ENCODE assay signal across 38 cellular contexts in genomic region chr11:125787827-125788226, GRCh38. TPM values are rescaled to one million over a fixed set of nuclear protein-coding genes. Genes with fewer than 3 reads are reported as not detected.
"Had no signal": no experiment of that assay in that cellular context is flagged by ENCODE, and none has a peak within 500 bp of the region (broad histone marks: within the 10 kb centered on the region; RNA-seq: fewer than 3 reads in every experiment).

PATE3 (plus strand) TSS chr11:125788127; CDS start chr11:125788152, 25 bp downstream.

- H3K36me3 Mint-ChIP-seq: activated CD8-positive, alpha-beta memory T cell treated with anti-CD3 and anti-CD28 coated beads, Interleukin-2, amount 10 ng/mL, durations not matched to agents 7 days and 5 days; activated naive CD4-positive, alpha-beta T cell treated with anti-CD3 and anti-CD28 coated beads, Interleukin-2, amount 10 ng/mL, durations not matched to agents 7 days and 5 days; activated naive CD4-positive, alpha-beta T cell treated with anti-CD3 and anti-CD28 coated beads, Interleukin-2, amount 50 U/mL, for 24 hours; activated naive CD8-positive, alpha-beta T cell; activated naive CD8-positive, alpha-beta T cell treated with anti-CD3 and anti-CD28 coated beads, Interleukin-2, amount 10 ng/mL, durations not matched to agents 7 days and 5 days; brain; WTC11 had no signal

- H3K9me3 Mint-ChIP-seq: activated CD4-positive, alpha-beta memory T cell treated with anti-CD3 and anti-CD28 coated beads, Interleukin-2, amount 10 ng/mL, durations not matched to agents 7 days and 5 days; activated CD4-positive, alpha-beta T cell treated with anti-CD3 and anti-CD28 coated beads, Interleukin-2, amount 10 ng/mL, durations not matched to agents 7 days and 5 days; activated naive CD4-positive, alpha-beta T cell treated with anti-CD3 and anti-CD28 coated beads, Interleukin-2, amount 10 ng/mL, durations not matched to agents 7 days and 5 days; activated naive CD4-positive, alpha-beta T cell treated with anti-CD3 and anti-CD28 coated beads, Interleukin-2, amount 50 U/mL, for 24 hours; activated naive CD8-positive, alpha-beta T cell treated with anti-CD3 and anti-CD28 coated beads, Interleukin-2, amount 10 ng/mL, durations not matched to agents 7 days and 5 days; activated naive CD8-positive, alpha-beta T cell treated with anti-CD3 and anti-CD28 coated beads, Interleukin-2, amount 50 U/mL, for 24 hours; activated T-helper 2 cell treated with anti-CD3 and anti-CD28 coated beads, Interferon-gamma antibody, Interleukin-2, Interleukin-4, amounts not matched to agents 10 μg/mL and 5 μg/mL and 100 μg/mL, durations not matched to agents 14 hours and 24 hours and 36 hours; central memory CD8-positive, alpha-beta T cell; T-helper 1 cell treated with Interleukin-12 subunit alpha and Interleukin-12 subunit beta and Interleukin-4 antibody, amounts not matched to agents 30 μg/mL and 1 μg/mL, for 36 hours; T-helper 2 cell treated with Interferon-gamma antibody and Interleukin-4, amounts not matched to agents 5 μg/mL and 100 μg/mL, for 36 hours had no signal

- DNase-seq: activated CD4-positive, alpha-beta memory T cell treated with anti-CD3 and anti-CD28 coated beads, Interleukin-2, amount 10 ng/mL, durations not matched to agents 7 days and 5 days; activated CD4-positive, alpha-beta T cell treated with anti-CD3 and anti-CD28 coated beads for 1 hour; activated CD4-positive, alpha-beta T cell treated with anti-CD3 and anti-CD28 coated beads for 36 hours; activated CD4-positive, alpha-beta T cell treated with anti-CD3 and anti-CD28 coated beads for 48 hours; activated CD4-positive, alpha-beta T cell treated with anti-CD3 and anti-CD28 coated beads, Interleukin-2, amount 10 ng/mL, durations not matched to agents 7 days and 5 days; activated CD4-positive, alpha-beta T cell treated with anti-CD3 and anti-CD28 coated beads, Interleukin-2, amount 50 U/mL, for 48 hours; activated CD4-positive, CD25-positive, alpha-beta regulatory T cell; activated CD8-positive, alpha-beta memory T cell treated with anti-CD3 and anti-CD28 coated beads for 24 hours; activated CD8-positive, alpha-beta memory T cell treated with anti-CD3 and anti-CD28 coated beads, Interleukin-2, amount 10 ng/mL, durations not matched to agents 7 days and 5 days; activated CD8-positive, alpha-beta memory T cell treated with anti-CD3 and anti-CD28 coated beads, Interleukin-2, amount 50 U/mL, for 48 hours; activated CD8-positive, alpha-beta T cell treated with anti-CD3 and anti-CD28 coated beads, Interleukin-2, amount 10 ng/mL, durations not matched to agents 7 days and 5 days; activated effector memory CD4-positive, alpha-beta T cell treated with Interleukin-2 at 50 U/mL for 16 hours; activated gamma-delta T cell; activated naive CD4-positive, alpha-beta T cell treated with anti-CD3 and anti-CD28 coated beads, Interleukin-2, amount 10 ng/mL, durations not matched to agents 7 days and 5 days; activated naive CD4-positive, alpha-beta T cell treated with Interleukin-2 at 50 U/mL for 16 hours; activated naive CD8-positive, alpha-beta T cell treated with anti-CD3 and anti-CD28 coated beads, Interleukin-2, amount 10 ng/mL, durations not matched to agents 7 days and 5 days; activated naive CD8-positive, alpha-beta T cell treated with anti-CD3 and anti-CD28 coated beads, Interleukin-2, amount 50 U/mL, for 24 hours; activated T-cell treated with anti-CD3 and anti-CD28 coated beads, Interleukin-2, amount 50 U/mL, for 24 hours; activated T-cell treated with anti-CD3 and anti-CD28 coated beads, Interleukin-2, amount 50 U/mL, for 48 hours; amygdala; anterior cingulate cortex; caudate nucleus; cerebellar nuclear complex; T-helper 2 cell; T-helper 9 cell; WERI-Rb-1 had no signal

- H3K4me1 Mint-ChIP-seq: activated CD4-positive, alpha-beta memory T cell treated with anti-CD3 and anti-CD28 coated beads, Interleukin-2, amount 10 ng/mL, durations not matched to agents 7 days and 5 days; activated CD4-positive, alpha-beta T cell treated with anti-CD3 and anti-CD28 coated beads for 36 hours; activated CD4-positive, alpha-beta T cell treated with anti-CD3 and anti-CD28 coated beads, Interleukin-2, amount 10 ng/mL, durations not matched to agents 7 days and 5 days; activated CD8-positive, alpha-beta memory T cell treated with anti-CD3 and anti-CD28 coated beads, Interleukin-2, amount 10 ng/mL, durations not matched to agents 7 days and 5 days; activated naive CD4-positive, alpha-beta T cell treated with anti-CD3 and anti-CD28 coated beads, Interleukin-2, amount 10 ng/mL, durations not matched to agents 7 days and 5 days; activated naive CD4-positive, alpha-beta T cell treated with anti-CD3 and anti-CD28 coated beads, Interleukin-2, amount 50 U/mL, for 24 hours; activated naive CD8-positive, alpha-beta T cell treated with anti-CD3 and anti-CD28 coated beads, Interleukin-2, amount 10 ng/mL, durations not matched to agents 7 days and 5 days; activated naive CD8-positive, alpha-beta T cell treated with anti-CD3 and anti-CD28 coated beads, Interleukin-2, amount 50 U/mL, for 24 hours; brain; central memory CD8-positive, alpha-beta T cell; WTC11 had no signal

- H3K27ac Mint-ChIP-seq: activated CD4-positive, alpha-beta memory T cell treated with anti-CD3 and anti-CD28 coated beads, Interleukin-2, amount 10 ng/mL, durations not matched to agents 7 days and 5 days; activated CD4-positive, alpha-beta T cell treated with anti-CD3 and anti-CD28 coated beads for 36 hours; activated CD4-positive, alpha-beta T cell treated with anti-CD3 and anti-CD28 coated beads, Interleukin-2, amount 10 ng/mL, durations not matched to agents 7 days and 5 days; activated CD8-positive, alpha-beta memory T cell treated with anti-CD3 and anti-CD28 coated beads, Interleukin-2, amount 10 ng/mL, durations not matched to agents 7 days and 5 days; activated CD8-positive, alpha-beta T cell treated with anti-CD3 and anti-CD28 coated beads, Interleukin-2, amount 10 ng/mL, durations not matched to agents 7 days and 5 days; activated naive CD4-positive, alpha-beta T cell treated with anti-CD3 and anti-CD28 coated beads, Interleukin-2, amount 10 ng/mL, durations not matched to agents 7 days and 5 days; activated naive CD4-positive, alpha-beta T cell treated with anti-CD3 and anti-CD28 coated beads, Interleukin-2, amount 50 U/mL, for 24 hours; activated naive CD8-positive, alpha-beta T cell; activated naive CD8-positive, alpha-beta T cell treated with anti-CD3 and anti-CD28 coated beads, Interleukin-2, amount 10 ng/mL, durations not matched to agents 7 days and 5 days; activated naive CD8-positive, alpha-beta T cell treated with anti-CD3 and anti-CD28 coated beads, Interleukin-2, amount 50 U/mL, for 24 hours; activated T-cell treated with anti-CD3 and anti-CD28 coated beads, Interleukin-2, amount 50 U/mL, for 24 hours; activated T-helper 2 cell treated with anti-CD3 and anti-CD28 coated beads, Interferon-gamma antibody, Interleukin-2, Interleukin-4, amounts not matched to agents 10 μg/mL and 5 μg/mL and 100 μg/mL, durations not matched to agents 14 hours and 24 hours and 36 hours; brain; T-helper 1 cell treated with Interleukin-12 subunit alpha and Interleukin-12 subunit beta and Interleukin-4 antibody, amounts not matched to agents 30 μg/mL and 1 μg/mL, for 36 hours; T-helper 2 cell treated with Interferon-gamma antibody and Interleukin-4, amounts not matched to agents 5 μg/mL and 100 μg/mL, for 36 hours; WTC11 had no signal

- H3K4me3 Mint-ChIP-seq: activated CD4-positive, alpha-beta memory T cell treated with anti-CD3 and anti-CD28 coated beads, Interleukin-2, amount 10 ng/mL, durations not matched to agents 7 days and 5 days; activated CD4-positive, alpha-beta T cell treated with anti-CD3 and anti-CD28 coated beads for 36 hours; activated CD4-positive, alpha-beta T cell treated with anti-CD3 and anti-CD28 coated beads, Interleukin-2, amount 10 ng/mL, durations not matched to agents 7 days and 5 days; activated CD8-positive, alpha-beta memory T cell treated with anti-CD3 and anti-CD28 coated beads, Interleukin-2, amount 10 ng/mL, durations not matched to agents 7 days and 5 days; activated CD8-positive, alpha-beta T cell treated with anti-CD3 and anti-CD28 coated beads, Interleukin-2, amount 10 ng/mL, durations not matched to agents 7 days and 5 days; activated naive CD4-positive, alpha-beta T cell treated with anti-CD3 and anti-CD28 coated beads, Interleukin-2, amount 10 ng/mL, durations not matched to agents 7 days and 5 days; activated naive CD4-positive, alpha-beta T cell treated with anti-CD3 and anti-CD28 coated beads, Interleukin-2, amount 50 U/mL, for 24 hours; activated naive CD8-positive, alpha-beta T cell; activated naive CD8-positive, alpha-beta T cell treated with anti-CD3 and anti-CD28 coated beads, Interleukin-2, amount 10 ng/mL, durations not matched to agents 7 days and 5 days; activated naive CD8-positive, alpha-beta T cell treated with anti-CD3 and anti-CD28 coated beads, Interleukin-2, amount 50 U/mL, for 24 hours; activated T-cell treated with anti-CD3 and anti-CD28 coated beads, Interleukin-2, amount 50 U/mL, for 24 hours; brain; central memory CD8-positive, alpha-beta T cell; T-helper 1 cell treated with Interleukin-12 subunit alpha and Interleukin-12 subunit beta and Interleukin-4 antibody, amounts not matched to agents 30 μg/mL and 1 μg/mL, for 36 hours; T-helper 2 cell treated with Interferon-gamma antibody and Interleukin-4, amounts not matched to agents 5 μg/mL and 100 μg/mL, for 36 hours; WTC11 had no signal

- H3K27me3 Mint-ChIP-seq: activated naive CD4-positive, alpha-beta T cell treated with anti-CD3 and anti-CD28 coated beads, Interleukin-2, amount 10 ng/mL, durations not matched to agents 7 days and 5 days; activated T-cell treated with anti-CD3 and anti-CD28 coated beads, Interleukin-2, amount 50 U/mL, for 24 hours had no signal

RNA-seq across cellular contexts. Expression of gene PATE3, which starts in this region (rescaled TPM):
- total RNA-seq: activated CD4-positive, alpha-beta memory T cell treated with anti-CD3 and anti-CD28 coated beads, Interleukin-2, amount 10 ng/mL, durations not matched to agents 7 days and 5 days; activated CD4-positive, alpha-beta T cell treated with anti-CD3 and anti-CD28 coated beads for 36 hours; activated CD4-positive, alpha-beta T cell treated with anti-CD3 and anti-CD28 coated beads, Interleukin-2, amount 10 ng/mL, durations not matched to agents 7 days and 5 days; activated CD8-positive, alpha-beta memory T cell treated with anti-CD3 and anti-CD28 coated beads, Interleukin-2, amount 10 ng/mL, durations not matched to agents 7 days and 5 days; activated CD8-positive, alpha-beta T cell treated with anti-CD3 and anti-CD28 coated beads, Interleukin-2, amount 10 ng/mL, durations not matched to agents 7 days and 5 days; activated naive CD8-positive, alpha-beta T cell treated with anti-CD3 and anti-CD28 coated beads, Interleukin-2, amount 10 ng/mL, durations not matched to agents 7 days and 5 days; activated T-helper 2 cell treated with anti-CD3 and anti-CD28 coated beads, Interferon-gamma antibody, Interleukin-2, Interleukin-4, amounts not matched to agents 10 μg/mL and 5 μg/mL and 100 μg/mL, durations not matched to agents 14 hours and 24 hours and 36 hours; ascending aorta; bronchial epithelial cell; cardiac muscle cell; chondrocyte; WTC11 had no signal
